In the genomic region with DNA sequence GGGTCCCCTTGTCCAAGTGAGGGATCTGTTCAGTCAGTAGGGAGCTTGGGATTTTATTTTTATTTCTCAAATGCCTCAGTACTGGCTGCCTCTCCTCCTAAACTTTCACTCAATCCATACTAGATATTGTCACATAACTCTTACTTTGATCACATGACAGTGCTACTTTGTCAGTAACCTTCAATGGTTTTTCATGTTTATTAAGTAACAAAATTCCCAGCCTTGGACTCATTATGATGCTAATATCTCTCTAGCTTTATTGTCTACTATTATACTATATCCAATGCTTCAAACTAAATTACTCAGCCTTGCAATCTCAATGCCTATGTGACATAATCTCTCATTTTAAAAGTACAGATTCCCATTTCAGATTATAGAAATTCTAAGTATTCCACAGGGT, we compare ENCODE assay signal across 8 cellular contexts.
"Had no signal": no experiment of that assay in that cellular context is flagged by ENCODE, and none has a peak within 500 bp of the region (broad histone marks: within the 10 kb centered on the region; RNA-seq: fewer than 3 reads in every experiment).

No MANE protein-coding gene starts in this region.

- FAIRE-seq: G401.6, GM12878, GM12891, GM12892, GM18507, GM19239 had no signal

- ATAC-seq: GM12878 had no signal

- DNase-seq: GDM1, GF-D8 had no signal

- H3K4me3 ChIP-seq: GM12878 had no signal
